Comparison of ENCODE assay signal across 15 cellular contexts in genomic region chr1:238589843-238590435, GRCh38.
DNase-seq lines count a peak whose midpoint lies in the region; ATAC-seq and TF ChIP-seq lines count a peak whose summit lies in the region.
"Had no signal": no experiment of that assay in that cellular context is flagged by ENCODE, and none has a peak within 500 bp of the region (broad histone marks: within the 10 kb centered on the region; RNA-seq: fewer than 3 reads in every experiment).

No MANE protein-coding gene starts in this region.

- 48% methylated on average over 9 of the region's 9 CpGs for WGBS in SK-N-SH (ENCODE audit: low lambda C conversion rate)

- no peaks in the 10 kb centered on the region for H3F3A ChIP-seq in SK-N-SH (replicated peaks; ENCODE audit: insufficient read depth)

- POLR2A ChIA-PET in SK-N-SH (lab: Yijun Ruan, JAX): no interaction called here
- POLR2A ChIA-PET in Caco-2 (lab: Charles Lee): no interaction called here

- no peaks in the 10 kb centered on the region for H3K79me2 ChIP-seq in SK-N-SH (ENCODE audit: insufficient read depth)
- H3K79me2 ChIP-seq: parathyroid adenoma had no signal

- H3K9ac ChIP-seq in SK-N-SH: peak overlapping the region; percentile 24; the same call in 1 of the 2 replicates
- H3K9ac ChIP-seq: parathyroid adenoma had no signal

- H3K27ac Mint-ChIP-seq in Caco-2 (ENCODE audit: unreplicated experiment): no peak overlapping the region
- H3K27ac Mint-ChIP-seq: activated naive CD4-positive, alpha-beta T cell treated with anti-CD3 and anti-CD28 coated beads for 36 hours; dendritic cell treated with granulocyte-macrophage colony-stimulating factor and Interleukin-4, amounts not matched to agents 40 ng/mL and 50 ng/mL, for 4 days; naive B cell had no signal

- BruUV-seq in Caco-2 (replicated peaks; lab: Mats Ljungman, UMichigan): no TSS peak

- no peaks in the 10 kb centered on the region for H3K4me1 Mint-ChIP-seq in Caco-2 (ENCODE audit: low read depth, unreplicated experiment)
- H3K4me1 Mint-ChIP-seq: naive B cell had no signal

- CTCF ChIA-PET in SK-N-SH (lab: Yijun Ruan, JAX): interaction anchor here (0.6 to 1.2 kb wide), 2 partner anchors 12 to 136 kb away, joined by 3 read pairs; no protein-coding TSS in a partner anchor
- CTCF ChIA-PET in Caco-2 (lab: Charles Lee): no interaction called here

- no peaks in the 10 kb centered on the region for H3K27me3 Mint-ChIP-seq in Caco-2 (ENCODE audit: insufficient read depth, unreplicated experiment)
- H3K27me3 Mint-ChIP-seq: dendritic cell treated with granulocyte-macrophage colony-stimulating factor and Interleukin-4, amounts not matched to agents 40 ng/mL and 50 ng/mL, for 4 days; naive B cell had no signal

- H3K9me3 ChIP-seq in SK-N-SH (no peaks in the 10 kb centered on the region), Caco-2 (no peaks in the 10 kb centered on the region)
- H3K9me3 ChIP-seq: sigmoid colon had no signal

- TF ChIP-seq RAD21 in SK-N-SH (IDR thresholded peaks at IDR 0.05; ENCODE audit: low read length): no peak

- no peak overlapping the region for H3K4me2 ChIP-seq in SK-N-SH

- no peaks in the 10 kb centered on the region for H3K36me3 ChIP-seq in SK-N-SH (replicated peaks in 1 of 2; ENCODE audit: control insufficient read depth in 1 of 2, insufficient read depth in 2 of 2, low read length in 1 of 2)
- no peaks in the 10 kb centered on the region for H3K36me3 ChIP-seq in Caco-2 (ENCODE audit: control insufficient read depth, insufficient read depth, low read length)
- H3K36me3 ChIP-seq: sigmoid colon had no signal

- H3K4me1 ChIP-seq in SK-N-SH (ENCODE audit: control insufficient read depth in 1 of 2, insufficient read depth in 2 of 2, low read depth in 1 of 2, low read length in 1 of 2) (no peaks in the 10 kb centered on the region; a peak in 1 of 4 replicates), Caco-2 (peaks cover 10% of the 10 kb centered on the region; the same call in 1 of the 2 replicates)
- H3K4me1 ChIP-seq: parathyroid adenoma, sigmoid colon had no signal

- H3K36me3 Mint-ChIP-seq in Caco-2 (ENCODE audit: insufficient read depth, unreplicated experiment): no peaks in the 10 kb centered on the region
- H3K36me3 Mint-ChIP-seq: naive B cell had no signal

- peak overlapping the region; percentile 69 to 70 for H3K27ac ChIP-seq in SK-N-SH (ENCODE audit: low read depth in 2 of 2, low read length in 1 of 2)
- H3K27ac ChIP-seq: C4-2B, parathyroid adenoma, sigmoid colon had no signal

- H3K27me3 ChIP-seq in SK-N-SH (ENCODE audit: insufficient read depth) (no peaks in the 10 kb centered on the region), Caco-2 (replicated peaks; ENCODE audit: control insufficient read depth, insufficient read depth, low read length) (no peaks in the 10 kb centered on the region)
- H3K27me3 ChIP-seq: sigmoid colon had no signal

- TF ChIP-seq CTCF in SK-N-SH (IDR thresholded peaks at IDR 0.05) (no peak), fibroblast of pulmonary artery (IDR thresholded peaks at IDR 0.05; ENCODE audit: low read length, missing control alignments) (no peak), Caco-2 (IDR thresholded peaks at IDR 0.05; ENCODE audit: insufficient read depth in 1 of 2, low read depth in 1 of 2, low read length in 1 of 2, severe bottlenecking in 1 of 2, unreplicated experiment in 1 of 2) (no peak)

- no peaks in the 10 kb centered on the region for H4K20me1 ChIP-seq in SK-N-SH (ENCODE audit: insufficient read depth)

- H3K9me3 Mint-ChIP-seq in Caco-2 (ENCODE audit: unreplicated experiment): no peaks in the 10 kb centered on the region

- peak in 1 of 2 experiments; percentile 70; a peak in 2 of 4 replicates for TF ChIP-seq EP300 in SK-N-SH (IDR thresholded peaks at IDR 0.05; ENCODE audit: borderline replicate concordance in 1 of 2, low read depth in 1 of 2, low read length in 1 of 2)

- no peak overlapping the region for H3K4me3 Mint-ChIP-seq in Caco-2 (ENCODE audit: unreplicated experiment)
- H3K4me3 Mint-ChIP-seq: activated naive CD4-positive, alpha-beta T cell treated with anti-CD3 and anti-CD28 coated beads for 36 hours; dendritic cell treated with granulocyte-macrophage colony-stimulating factor and Interleukin-4, amounts not matched to agents 40 ng/mL and 50 ng/mL, for 4 days; naive B cell had no signal

- no peaks in the 10 kb centered on the region for H3K9me2 ChIP-seq in SK-N-SH

- no peak for ATAC-seq in GM21360 (IDR thresholded peaks at IDR 0.05; ENCODE audit: unreplicated experiment)

- H3K4me3 ChIP-seq in SK-N-SH (ENCODE audit: low read depth in 2 of 2, low read length in 1 of 2) (peak overlapping the region in 1 of 2 experiments; percentile 8; a peak in 1 of 4 replicates), fibroblast of pulmonary artery (replicated peaks; ENCODE audit: low read depth, low read length) (no peak overlapping the region), Caco-2 (ENCODE audit: low read depth, low read length) (no peak overlapping the region)
- H3K4me3 ChIP-seq: sigmoid colon had no signal

- peak overlapping the region; percentile 44 for H2AFZ ChIP-seq in SK-N-SH (ENCODE audit: low read depth)
- H2AFZ ChIP-seq: parathyroid adenoma had no signal

- DNase-seq in GM04503 (ENCODE audit: low read depth) (peak; percentile 89), SK-N-SH (no peak), fibroblast of pulmonary artery (ENCODE audit: low read depth) (peak; percentile 71), stromal cell of bone marrow (ENCODE audit: low read depth) (peak; percentile 74), Caco-2 (no peak)
- no peak for DNase-seq in central memory CD4-positive, alpha-beta T cell
- DNase-seq: activated naive CD4-positive, alpha-beta T cell treated with anti-CD3 and anti-CD28 coated beads for 36 hours; islet precursor cell; naive B cell; sigmoid colon; stimulated activated CD4-positive, alpha-beta T cell treated with anti-CD3 and anti-CD28 coated beads, Interleukin-2, amount 100 ng/mL, for 48 hours had no signal

- intact Hi-C loops in Caco-2 (cut with micrococcal nuclease; ENCODE audit: unreplicated experiment): no loop called here

TF ChIP-seq in SK-N-SH, 30 proteins besides CTCF, POLR2A, EP300 and RAD21:
- TF ChIP-seq NRF1 (IDR thresholded peaks at IDR 0.05; ENCODE audit: low read depth, low read length): no peak
- 0 out of 2 replicates have a peak, but pooled peaks have one; percentile 44 for TF ChIP-seq TEAD4 (IDR thresholded peaks at IDR 0.05; ENCODE audit: borderline replicate concordance, insufficient read depth)
- TF ChIP-seq NFIC (IDR thresholded peaks at IDR 0.05; ENCODE audit: borderline replicate concordance): no peak
- TF ChIP-seq CHD2 (IDR thresholded peaks at IDR 0.05; ENCODE audit: low read length, partially characterized antibody): no peak
- peak; percentile 18; the same call in 1 of the 2 replicates for TF ChIP-seq RXRA (IDR thresholded peaks at IDR 0.05; ENCODE audit: borderline replicate concordance, low read depth)
- peak; percentile 89 for TF ChIP-seq TCF12 (IDR thresholded peaks at IDR 0.05)

Comparison
In these comparisons a context has a peak if more than half of its experiments do, and no peak if none do; other contexts are left out.
1. DNase-seq: peak in GM04503 (single experiment), fibroblast of pulmonary artery (single experiment) and stromal cell of bone marrow (single experiment); none in SK-N-SH (single experiment), central memory CD4-positive, alpha-beta T cell (single experiment) and Caco-2 (0 of 2).